In the genomic region with DNA sequence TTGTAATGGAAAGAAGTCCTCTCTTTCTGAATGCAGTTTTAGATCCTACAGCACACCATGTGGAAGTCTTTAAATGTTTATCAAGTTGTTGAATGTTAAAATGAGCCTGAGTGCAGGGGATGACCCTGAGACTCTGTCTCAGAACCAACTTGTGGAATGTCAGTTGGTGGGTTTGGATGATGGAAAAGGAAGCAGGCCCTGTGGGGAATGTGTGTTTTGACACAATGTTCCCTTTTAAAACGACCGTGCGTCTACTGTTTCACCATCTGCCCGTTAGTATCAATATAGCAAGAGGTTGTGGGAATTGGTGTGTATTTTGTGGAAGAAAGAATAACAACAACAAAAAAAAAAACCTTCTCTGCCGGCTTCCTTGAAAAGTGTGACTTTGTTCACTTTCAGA, we compare ENCODE assay signal across 22 cellular contexts. TPM values are rescaled to one million over a fixed set of nuclear protein-coding genes. Genes with fewer than 3 reads are reported as not detected.
"Had no signal": no experiment of that assay in that cellular context is flagged by ENCODE, and none has a peak within 500 bp of the region (broad histone marks: within the 10 kb centered on the region; RNA-seq: fewer than 3 reads in every experiment).

No MANE protein-coding gene starts in this region.

- DNase-seq: cortex of kidney; dorsolateral prefrontal cortex; effector CD8-positive, alpha-beta T cell; foreskin melanocyte; heart right ventricle; islet precursor cell; left ventricle myocardium superior; mesenchymal stem cell; midbrain; stimulated activated CD4-positive, alpha-beta T cell treated with anti-CD3 and anti-CD28 coated beads, Interleukin-4, amount 100 ng/mL, for 1 hour; stimulated activated CD8-positive, alpha-beta memory T cell treated with anti-CD3 and anti-CD28 coated beads, Interleukin-4, amount 100 ng/mL, for 48 hours; stimulated activated naive CD8-positive, alpha-beta T cell treated with anti-CD3 and anti-CD28 coated beads, Interleukin-15, Interleukin-2, amounts not matched to agents 100 U/mL and 50 U/mL, for 24 hours; thyroid gland; upper lobe of left lung; uterus had no signal

- H3K4me3 Mint-ChIP-seq: natural killer cell treated with Interleukin-12 subunit alpha and Interleukin-12 subunit beta and Interleukin-15 and Interleukin-18, amount 100 ng/mL, for 72 hours; stimulated activated effector memory CD8-positive, alpha-beta T cell treated with anti-CD3 and anti-CD28 coated beads, Interleukin-12 subunit alpha, Interleukin-12 subunit beta, amount 100 ng/mL, for 72 hours had no signal

- H3K27ac Mint-ChIP-seq: natural killer cell treated with Interleukin-12 subunit alpha and Interleukin-12 subunit beta and Interleukin-15 and Interleukin-18, amount 100 ng/mL, for 72 hours; stimulated activated effector memory CD8-positive, alpha-beta T cell treated with anti-CD3 and anti-CD28 coated beads, Interleukin-12 subunit alpha, Interleukin-12 subunit beta, amount 100 ng/mL, for 72 hours had no signal

- H3K27ac ChIP-seq: dorsolateral prefrontal cortex, heart right ventricle, neutrophil, right atrium auricular region, suprapubic skin, thyroid gland, upper lobe of left lung, uterus had no signal

- H3K9me3 Mint-ChIP-seq: natural killer cell treated with Interleukin-12 subunit alpha and Interleukin-12 subunit beta and Interleukin-15 and Interleukin-18, amount 100 ng/mL, for 72 hours; stimulated activated effector memory CD8-positive, alpha-beta T cell treated with anti-CD3 and anti-CD28 coated beads, Interleukin-12 subunit alpha, Interleukin-12 subunit beta, amount 100 ng/mL, for 72 hours had no signal

- H3K27me3 ChIP-seq: dorsolateral prefrontal cortex, heart right ventricle, neutrophil, right atrium auricular region, suprapubic skin, thyroid gland, upper lobe of left lung, uterus had no signal

- H3K4me2 ChIP-seq: smooth muscle cell had no signal

- H3K4me1 ChIP-seq: right atrium auricular region, suprapubic skin, upper lobe of left lung, uterus had no signal

- H3K36me3 ChIP-seq: neutrophil, right atrium auricular region, suprapubic skin, thyroid gland, upper lobe of left lung, uterus had no signal

- H3K4me3 ChIP-seq: dorsolateral prefrontal cortex, heart right ventricle, lung, right atrium auricular region, smooth muscle cell, suprapubic skin, thyroid gland, upper lobe of left lung, uterus had no signal

- H3K36me3 Mint-ChIP-seq: natural killer cell treated with Interleukin-12 subunit alpha and Interleukin-12 subunit beta and Interleukin-15 and Interleukin-18, amount 100 ng/mL, for 72 hours; stimulated activated effector memory CD8-positive, alpha-beta T cell treated with anti-CD3 and anti-CD28 coated beads, Interleukin-12 subunit alpha, Interleukin-12 subunit beta, amount 100 ng/mL, for 72 hours had no signal

- H3K9me3 ChIP-seq: neutrophil, suprapubic skin, thyroid gland, uterus had no signal

- H3K4me1 Mint-ChIP-seq: stimulated activated effector memory CD8-positive, alpha-beta T cell treated with anti-CD3 and anti-CD28 coated beads, Interleukin-12 subunit alpha, Interleukin-12 subunit beta, amount 100 ng/mL, for 72 hours had no signal

RNA-seq across cellular contexts. Expression of a gene that starts 8.3 kb away (rescaled TPM):
- total RNA-seq: natural killer cell treated with Interleukin-12 subunit alpha and Interleukin-12 subunit beta and Interleukin-15 and Interleukin-18, amount 100 ng/mL, for 72 hours had no signal
